Comparison of ENCODE assay signal across 1 cellular context in the genomic region with DNA sequence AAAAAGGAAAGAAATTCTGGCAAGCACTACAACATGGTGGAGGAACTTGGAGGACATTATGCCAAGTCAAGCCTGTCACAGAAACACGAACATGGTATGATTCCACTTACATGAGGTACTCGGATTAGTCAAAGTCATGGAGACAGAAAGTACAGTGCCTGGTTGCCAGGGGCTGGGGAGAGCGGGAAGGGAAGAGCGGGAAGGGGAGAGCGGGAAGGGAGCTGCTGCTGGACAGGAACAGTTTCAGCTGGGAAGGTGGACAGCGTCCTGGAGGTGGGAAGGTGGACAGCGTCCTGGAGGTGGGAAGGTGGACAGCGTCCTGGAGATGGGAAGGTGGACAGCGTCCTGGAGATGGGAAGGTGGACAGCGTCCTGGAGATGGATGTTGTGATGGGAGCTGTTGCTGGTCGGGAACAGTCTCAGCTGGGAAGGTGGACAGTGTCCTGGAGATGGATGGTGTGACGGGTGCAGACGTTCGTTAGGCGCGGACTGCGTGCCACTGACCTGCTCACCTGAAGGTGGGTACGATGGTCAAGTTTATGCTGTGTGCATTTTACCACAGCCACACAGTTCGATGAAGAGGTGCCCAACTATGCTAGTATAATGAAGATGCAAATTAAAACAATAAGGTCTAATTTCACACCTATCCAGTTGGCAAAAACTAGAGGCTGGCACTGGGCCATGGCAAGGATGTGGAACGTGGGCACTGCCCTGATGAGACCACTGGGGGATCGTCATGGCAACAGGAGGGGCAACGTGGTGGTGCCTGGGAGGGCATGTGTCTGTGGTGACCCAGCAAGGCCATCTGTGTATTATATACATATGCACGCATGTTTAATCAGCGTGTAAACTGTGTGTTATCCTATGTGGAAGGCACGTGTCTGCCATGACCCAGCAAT.
TF ChIP-seq lines count a peak whose summit lies in the region.

No MANE protein-coding gene starts in this region.

TF ChIP-seq in HepG2, 621 proteins besides CTCF, POLR2A, EP300 and RAD21:
- no peak for TF ChIP-seq ZC3H13 (CRISPR knock-in tag; IDR thresholded peaks at IDR 0.05)
- no peak for TF ChIP-seq PHF8 (CRISPR knock-in tag; IDR thresholded peaks at IDR 0.05)
- TF ChIP-seq ZNF446 (CRISPR knock-in tag; IDR thresholded peaks at IDR 0.05), result no peak
- TF ChIP-seq, protein P1, sequence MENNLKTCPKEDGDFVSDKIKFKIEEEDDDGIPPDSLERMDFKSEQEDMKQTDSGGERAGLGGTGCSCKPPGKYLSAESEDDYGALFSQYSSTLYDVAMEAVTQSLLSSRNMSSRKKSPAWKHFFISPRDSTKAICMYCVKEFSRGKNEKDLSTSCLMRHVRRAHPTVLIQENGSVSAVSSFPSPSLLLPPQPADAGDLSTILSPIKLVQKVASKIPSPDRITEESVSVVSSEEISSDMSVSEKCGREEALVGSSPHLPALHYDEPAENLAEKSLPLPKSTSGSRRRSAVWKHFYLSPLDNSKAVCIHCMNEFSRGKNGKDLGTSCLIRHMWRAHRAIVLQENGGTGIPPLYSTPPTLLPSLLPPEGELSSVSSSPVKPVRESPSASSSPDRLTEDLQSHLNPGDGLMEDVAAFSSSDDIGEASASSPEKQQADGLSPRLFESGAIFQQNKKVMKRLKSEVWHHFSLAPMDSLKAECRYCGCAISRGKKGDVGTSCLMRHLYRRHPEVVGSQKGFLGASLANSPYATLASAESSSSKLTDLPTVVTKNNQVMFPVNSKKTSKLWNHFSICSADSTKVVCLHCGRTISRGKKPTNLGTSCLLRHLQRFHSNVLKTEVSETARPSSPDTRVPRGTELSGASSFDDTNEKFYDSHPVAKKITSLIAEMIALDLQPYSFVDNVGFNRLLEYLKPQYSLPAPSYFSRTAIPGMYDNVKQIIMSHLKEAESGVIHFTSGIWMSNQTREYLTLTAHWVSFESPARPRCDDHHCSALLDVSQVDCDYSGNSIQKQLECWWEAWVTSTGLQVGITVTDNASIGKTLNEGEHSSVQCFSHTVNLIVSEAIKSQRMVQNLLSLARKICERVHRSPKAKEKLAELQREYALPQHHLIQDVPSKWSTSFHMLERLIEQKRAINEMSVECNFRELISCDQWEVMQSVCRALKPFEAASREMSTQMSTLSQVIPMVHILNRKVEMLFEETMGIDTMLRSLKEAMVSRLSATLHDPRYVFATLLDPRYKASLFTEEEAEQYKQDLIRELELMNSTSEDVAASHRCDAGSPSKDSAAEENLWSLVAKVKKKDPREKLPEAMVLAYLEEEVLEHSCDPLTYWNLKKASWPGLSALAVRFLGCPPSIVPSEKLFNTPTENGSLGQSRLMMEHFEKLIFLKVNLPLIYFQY (CRISPR knock-in tag; IDR thresholded peaks at IDR 0.05; ENCODE audit: borderline replicate concordance), result no peak
- TF ChIP-seq GTF3A (CRISPR knock-in tag; conservative IDR thresholded peaks at IDR 0.05), result no peak
- TF ChIP-seq, protein P2, sequence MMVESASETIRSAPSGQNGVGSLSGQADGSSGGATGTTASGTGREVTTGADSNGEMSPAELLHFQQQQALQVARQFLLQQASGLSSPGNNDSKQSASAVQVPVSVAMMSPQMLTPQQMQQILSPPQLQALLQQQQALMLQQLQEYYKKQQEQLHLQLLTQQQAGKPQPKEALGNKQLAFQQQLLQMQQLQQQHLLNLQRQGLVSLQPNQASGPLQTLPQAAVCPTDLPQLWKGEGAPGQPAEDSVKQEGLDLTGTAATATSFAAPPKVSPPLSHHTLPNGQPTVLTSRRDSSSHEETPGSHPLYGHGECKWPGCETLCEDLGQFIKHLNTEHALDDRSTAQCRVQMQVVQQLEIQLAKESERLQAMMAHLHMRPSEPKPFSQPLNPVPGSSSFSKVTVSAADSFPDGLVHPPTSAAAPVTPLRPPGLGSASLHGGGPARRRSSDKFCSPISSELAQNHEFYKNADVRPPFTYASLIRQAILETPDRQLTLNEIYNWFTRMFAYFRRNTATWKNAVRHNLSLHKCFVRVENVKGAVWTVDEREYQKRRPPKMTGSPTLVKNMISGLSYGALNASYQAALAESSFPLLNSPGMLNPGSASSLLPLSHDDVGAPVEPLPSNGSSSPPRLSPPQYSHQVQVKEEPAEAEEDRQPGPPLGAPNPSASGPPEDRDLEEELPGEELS (CRISPR knock-in tag; IDR thresholded peaks at IDR 0.05), result no peak
- no peak for TF ChIP-seq ZBTB20 (CRISPR knock-in tag; IDR thresholded peaks at IDR 0.05; ENCODE audit: borderline replicate concordance, low read depth)
- no peak for TF ChIP-seq NPAS2 (CRISPR knock-in tag; IDR thresholded peaks at IDR 0.05; ENCODE audit: borderline replicate concordance)
- no peak for TF ChIP-seq CREM (IDR thresholded peaks at IDR 0.05)
- no peak for TF ChIP-seq CREM (CRISPR knock-in tag; IDR thresholded peaks at IDR 0.05)
- TF ChIP-seq ZNF7 (CRISPR knock-in tag; IDR thresholded peaks at IDR 0.05), result no peak
- TF ChIP-seq, protein P3, sequence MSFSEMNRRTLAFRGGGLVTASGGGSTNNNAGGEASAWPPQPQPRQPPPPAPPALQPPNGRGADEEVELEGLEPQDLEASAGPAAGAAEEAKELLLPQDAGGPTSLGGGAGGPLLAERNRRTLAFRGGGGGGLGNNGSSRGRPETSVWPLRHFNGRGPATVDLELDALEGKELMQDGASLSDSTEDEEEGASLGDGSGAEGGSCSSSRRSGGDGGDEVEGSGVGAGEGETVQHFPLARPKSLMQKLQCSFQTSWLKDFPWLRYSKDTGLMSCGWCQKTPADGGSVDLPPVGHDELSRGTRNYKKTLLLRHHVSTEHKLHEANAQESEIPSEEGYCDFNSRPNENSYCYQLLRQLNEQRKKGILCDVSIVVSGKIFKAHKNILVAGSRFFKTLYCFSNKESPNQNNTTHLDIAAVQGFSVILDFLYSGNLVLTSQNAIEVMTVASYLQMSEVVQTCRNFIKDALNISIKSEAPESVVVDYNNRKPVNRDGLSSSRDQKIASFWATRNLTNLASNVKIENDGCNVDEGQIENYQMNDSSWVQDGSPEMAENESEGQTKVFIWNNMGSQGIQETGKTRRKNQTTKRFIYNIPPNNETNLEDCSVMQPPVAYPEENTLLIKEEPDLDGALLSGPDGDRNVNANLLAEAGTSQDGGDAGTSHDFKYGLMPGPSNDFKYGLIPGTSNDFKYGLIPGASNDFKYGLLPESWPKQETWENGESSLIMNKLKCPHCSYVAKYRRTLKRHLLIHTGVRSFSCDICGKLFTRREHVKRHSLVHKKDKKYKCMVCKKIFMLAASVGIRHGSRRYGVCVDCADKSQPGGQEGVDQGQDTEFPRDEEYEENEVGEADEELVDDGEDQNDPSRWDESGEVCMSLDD (CRISPR knock-in tag; IDR thresholded peaks at IDR 0.05; ENCODE audit: borderline replicate concordance), result no peak
- TF ChIP-seq, protein P4, sequence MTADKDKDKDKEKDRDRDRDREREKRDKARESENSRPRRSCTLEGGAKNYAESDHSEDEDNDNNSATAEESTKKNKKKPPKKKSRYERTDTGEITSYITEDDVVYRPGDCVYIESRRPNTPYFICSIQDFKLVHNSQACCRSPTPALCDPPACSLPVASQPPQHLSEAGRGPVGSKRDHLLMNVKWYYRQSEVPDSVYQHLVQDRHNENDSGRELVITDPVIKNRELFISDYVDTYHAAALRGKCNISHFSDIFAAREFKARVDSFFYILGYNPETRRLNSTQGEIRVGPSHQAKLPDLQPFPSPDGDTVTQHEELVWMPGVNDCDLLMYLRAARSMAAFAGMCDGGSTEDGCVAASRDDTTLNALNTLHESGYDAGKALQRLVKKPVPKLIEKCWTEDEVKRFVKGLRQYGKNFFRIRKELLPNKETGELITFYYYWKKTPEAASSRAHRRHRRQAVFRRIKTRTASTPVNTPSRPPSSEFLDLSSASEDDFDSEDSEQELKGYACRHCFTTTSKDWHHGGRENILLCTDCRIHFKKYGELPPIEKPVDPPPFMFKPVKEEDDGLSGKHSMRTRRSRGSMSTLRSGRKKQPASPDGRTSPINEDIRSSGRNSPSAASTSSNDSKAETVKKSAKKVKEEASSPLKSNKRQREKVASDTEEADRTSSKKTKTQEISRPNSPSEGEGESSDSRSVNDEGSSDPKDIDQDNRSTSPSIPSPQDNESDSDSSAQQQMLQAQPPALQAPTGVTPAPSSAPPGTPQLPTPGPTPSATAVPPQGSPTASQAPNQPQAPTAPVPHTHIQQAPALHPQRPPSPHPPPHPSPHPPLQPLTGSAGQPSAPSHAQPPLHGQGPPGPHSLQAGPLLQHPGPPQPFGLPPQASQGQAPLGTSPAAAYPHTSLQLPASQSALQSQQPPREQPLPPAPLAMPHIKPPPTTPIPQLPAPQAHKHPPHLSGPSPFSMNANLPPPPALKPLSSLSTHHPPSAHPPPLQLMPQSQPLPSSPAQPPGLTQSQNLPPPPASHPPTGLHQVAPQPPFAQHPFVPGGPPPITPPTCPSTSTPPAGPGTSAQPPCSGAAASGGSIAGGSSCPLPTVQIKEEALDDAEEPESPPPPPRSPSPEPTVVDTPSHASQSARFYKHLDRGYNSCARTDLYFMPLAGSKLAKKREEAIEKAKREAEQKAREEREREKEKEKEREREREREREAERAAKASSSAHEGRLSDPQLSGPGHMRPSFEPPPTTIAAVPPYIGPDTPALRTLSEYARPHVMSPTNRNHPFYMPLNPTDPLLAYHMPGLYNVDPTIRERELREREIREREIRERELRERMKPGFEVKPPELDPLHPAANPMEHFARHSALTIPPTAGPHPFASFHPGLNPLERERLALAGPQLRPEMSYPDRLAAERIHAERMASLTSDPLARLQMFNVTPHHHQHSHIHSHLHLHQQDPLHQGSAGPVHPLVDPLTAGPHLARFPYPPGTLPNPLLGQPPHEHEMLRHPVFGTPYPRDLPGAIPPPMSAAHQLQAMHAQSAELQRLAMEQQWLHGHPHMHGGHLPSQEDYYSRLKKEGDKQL (CRISPR knock-in tag; IDR thresholded peaks at IDR 0.05; ENCODE audit: low read depth), result no peak
- no peak for TF ChIP-seq CBX2 (IDR thresholded peaks at IDR 0.05; ENCODE audit: low read depth, low read length)
- TF ChIP-seq CBX2 (CRISPR knock-in tag; IDR thresholded peaks at IDR 0.05; ENCODE audit: low read depth), result no peak
- no peak for TF ChIP-seq SMARCC2 (IDR thresholded peaks at IDR 0.05)
- TF ChIP-seq SRSF4 (IDR thresholded peaks at IDR 0.05; ENCODE audit: low read depth, low read length, poor library complexity, severe bottlenecking), result no peak
- TF ChIP-seq ZNF138 (CRISPR knock-in tag; IDR thresholded peaks at IDR 0.05; ENCODE audit: low read depth), result no peak
- TF ChIP-seq, protein P5, sequence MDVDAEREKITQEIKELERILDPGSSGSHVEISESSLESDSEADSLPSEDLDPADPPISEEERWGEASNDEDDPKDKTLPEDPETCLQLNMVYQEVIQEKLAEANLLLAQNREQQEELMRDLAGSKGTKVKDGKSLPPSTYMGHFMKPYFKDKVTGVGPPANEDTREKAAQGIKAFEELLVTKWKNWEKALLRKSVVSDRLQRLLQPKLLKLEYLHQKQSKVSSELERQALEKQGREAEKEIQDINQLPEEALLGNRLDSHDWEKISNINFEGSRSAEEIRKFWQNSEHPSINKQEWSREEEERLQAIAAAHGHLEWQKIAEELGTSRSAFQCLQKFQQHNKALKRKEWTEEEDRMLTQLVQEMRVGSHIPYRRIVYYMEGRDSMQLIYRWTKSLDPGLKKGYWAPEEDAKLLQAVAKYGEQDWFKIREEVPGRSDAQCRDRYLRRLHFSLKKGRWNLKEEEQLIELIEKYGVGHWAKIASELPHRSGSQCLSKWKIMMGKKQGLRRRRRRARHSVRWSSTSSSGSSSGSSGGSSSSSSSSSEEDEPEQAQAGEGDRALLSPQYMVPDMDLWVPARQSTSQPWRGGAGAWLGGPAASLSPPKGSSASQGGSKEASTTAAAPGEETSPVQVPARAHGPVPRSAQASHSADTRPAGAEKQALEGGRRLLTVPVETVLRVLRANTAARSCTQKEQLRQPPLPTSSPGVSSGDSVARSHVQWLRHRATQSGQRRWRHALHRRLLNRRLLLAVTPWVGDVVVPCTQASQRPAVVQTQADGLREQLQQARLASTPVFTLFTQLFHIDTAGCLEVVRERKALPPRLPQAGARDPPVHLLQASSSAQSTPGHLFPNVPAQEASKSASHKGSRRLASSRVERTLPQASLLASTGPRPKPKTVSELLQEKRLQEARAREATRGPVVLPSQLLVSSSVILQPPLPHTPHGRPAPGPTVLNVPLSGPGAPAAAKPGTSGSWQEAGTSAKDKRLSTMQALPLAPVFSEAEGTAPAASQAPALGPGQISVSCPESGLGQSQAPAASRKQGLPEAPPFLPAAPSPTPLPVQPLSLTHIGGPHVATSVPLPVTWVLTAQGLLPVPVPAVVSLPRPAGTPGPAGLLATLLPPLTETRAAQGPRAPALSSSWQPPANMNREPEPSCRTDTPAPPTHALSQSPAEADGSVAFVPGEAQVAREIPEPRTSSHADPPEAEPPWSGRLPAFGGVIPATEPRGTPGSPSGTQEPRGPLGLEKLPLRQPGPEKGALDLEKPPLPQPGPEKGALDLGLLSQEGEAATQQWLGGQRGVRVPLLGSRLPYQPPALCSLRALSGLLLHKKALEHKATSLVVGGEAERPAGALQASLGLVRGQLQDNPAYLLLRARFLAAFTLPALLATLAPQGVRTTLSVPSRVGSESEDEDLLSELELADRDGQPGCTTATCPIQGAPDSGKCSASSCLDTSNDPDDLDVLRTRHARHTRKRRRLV (CRISPR knock-in tag; IDR thresholded peaks at IDR 0.05), result no peak
- TF ChIP-seq IRF2 (CRISPR knock-in tag; IDR thresholded peaks at IDR 0.05), result no peak
- TF ChIP-seq MED1 (CRISPR knock-in tag; IDR thresholded peaks at IDR 0.05), result no peak
